Comparison of ENCODE assay signal across 8 cellular contexts in genomic region chr12:47032644-47033043, GRCh38. TPM values are rescaled to one million over a fixed set of nuclear protein-coding genes. Genes with fewer than 3 reads are reported as not detected.
DNase-seq lines count a peak whose midpoint lies in the region; ATAC-seq, FAIRE-seq and TF ChIP-seq lines count a peak whose summit lies in the region.

No MANE protein-coding gene starts in this region.

- H3K36me3 ChIP-seq in adipocyte (ENCODE audit: control insufficient read depth, insufficient read depth, low read length, severe bottlenecking) = no peaks in the 10 kb centered on the region

- peak in 1 of 2 experiments; percentile 85 for DNase-seq in A549 (ENCODE audit: low read depth in 1 of 2, low spot score in 1 of 2)
- DNase-seq in GM04504 (ENCODE audit: low read depth) = peak; percentile 40
- DNase-seq in NCI-H146 treated with DMSO at 0.1 percent for 48 hours (lab: John Stamatoyannopoulos, UW; ENCODE audit: unreplicated experiment) = peak; percentile 21
- DNase-seq in adipocyte (ENCODE audit: low read depth) = peak; percentile 84
- DNase-seq in right cardiac atrium = no peak
- DNase-seq in smooth muscle cell of the brain vasculature (ENCODE audit: low read depth, low spot score) = peak; percentile 39
- DNase-seq in NCI-H2107 treated with DMSO at 0.1 percent for 48 hours (lab: John Stamatoyannopoulos, UW; ENCODE audit: unreplicated experiment) = no peak

- POLR2A ChIA-PET in A549 (lab: Yijun Ruan, JAX) = interaction anchor here (0.7 to 1.8 kb wide), 10 partner anchors 38 to 673 kb away, joined by 3 to 18 read pairs (median 4); partner anchors contain the start of genes AMIGO2, PCED1B and RPAP3

- TF ChIP-seq EP300 in A549 (IDR thresholded peaks at IDR 0.05) = no peak

- TF ChIP-seq CTCF in A549 (IDR thresholded peaks at IDR 0.05) = peak; percentile 93

- intact Hi-C loops in right cardiac atrium (cut with DNase I) = loop anchor here (5.0 to 10.0 kb wide), 5 partner anchors 272 to 652 kb away; no protein-coding TSS in a partner anchor

- H3K9me3 ChIP-seq in A549 (peaks cover 4% of the 10 kb centered on the region; the same call in 1 of the 3 replicates), adipocyte (ENCODE audit: control insufficient read depth, low read length) (no peaks in the 10 kb centered on the region), right cardiac atrium (ENCODE audit: control insufficient read depth, low read length) (no peaks in the 10 kb centered on the region)

- H3K27ac ChIP-seq in A549 = peak overlapping the region; percentile 88 to 93
- H3K27ac ChIP-seq in right cardiac atrium (ENCODE audit: low read length) = no peak overlapping the region

- H3K4me3 ChIP-seq in A549 = no peak overlapping the region
- H3K4me3 ChIP-seq in adipocyte (ENCODE audit: low read length) = peak overlapping the region; percentile 41
- H3K4me3 ChIP-seq in right cardiac atrium (ENCODE audit: low read length) = no peak overlapping the region

- FAIRE-seq in A549 (lab: Jason Lieb, UNC) = peak; percentile 59

- 0% methylated on average over 1 of the region's 1 CpG for WGBS in A549 (ENCODE audit: missing lambda C conversion rate)
- 8% methylated on average over 1 of the region's 1 CpG for WGBS in right cardiac atrium

- H3K4me1 ChIP-seq in A549 = peaks cover 50% of the 10 kb centered on the region
- peaks cover 10% of the 10 kb centered on the region for H3K4me1 ChIP-seq in adipocyte (ENCODE audit: control insufficient read depth, insufficient read depth, low read length)
- H3K4me1 ChIP-seq in right cardiac atrium (ENCODE audit: control insufficient read depth, insufficient read depth, low read length) = no peaks in the 10 kb centered on the region

- ATAC-seq in A549 (peak; percentile 59 to 80; a peak in 4 of 6 replicates), right cardiac atrium (peak; percentile 78 to 81), HG03095 (IDR thresholded peaks at IDR 0.05; ENCODE audit: unreplicated experiment) (no peak)

- H3K27me3 ChIP-seq in adipocyte (replicated peaks; ENCODE audit: control insufficient read depth, insufficient read depth, low read length) (no peaks in the 10 kb centered on the region), right cardiac atrium (ENCODE audit: control insufficient read depth, insufficient read depth) (no peaks in the 10 kb centered on the region)

- CTCF ChIA-PET in A549 (lab: Yijun Ruan, JAX) = interaction anchor here (0.7 to 6.3 kb wide), 63 partner anchors 9 to 1047 kb away, joined by 3 to 93 read pairs (median 4); partner anchors contain the start of genes AMIGO2 and PCED1B

- TF ChIP-seq RAD21 in A549 (conservative IDR thresholded peaks at IDR 0.05 in 1 of 2, IDR thresholded peaks at IDR 0.05 in 1 of 2) = peak; percentile 92 to 97

- peak overlapping the region; percentile 65 for H3K4me2 ChIP-seq in A549

- peak overlapping the region; percentile 64 for H3K9ac ChIP-seq in adipocyte (ENCODE audit: low read length)

- no peak for TF ChIP-seq POLR2A in A549 (IDR thresholded peaks at IDR 0.05; ENCODE audit: low read length)

TF ChIP-seq in A549, 52 proteins besides CTCF, POLR2A, EP300 and RAD21:
- TF ChIP-seq SMC3 (IDR thresholded peaks at IDR 0.05) = peak; percentile 94
- no peak for TF ChIP-seq FOSB (CRISPR knock-in tag; IDR thresholded peaks at IDR 0.05)

RNA-seq across cellular contexts. Expression of gene PCED1B, which starts 46.8 kb away (rescaled TPM):
- polyA plus RNA-seq in A549 (2011; rRNA removed) (74.6 and 92.2 TPM in 2 replicates), A549 (2017; fragmentation: RNase III; extraction: RNeasy Plus Mini Kit Qiagen cat#74134 plus additional on column Dnase treatment) (92.7 to 122 TPM (median 108 TPM) in 3 replicates), right cardiac atrium (1.3 TPM)
- 104 and 133 TPM in 2 replicates for polyA plus RNA-seq in A549 (2012; cell fraction: cytosol; rRNA removed)
- 247 TPM in 2 replicates for polyA plus RNA-seq in A549 (2012; cell fraction: nucleus; rRNA removed)
- 75.0 and 84.8 TPM in 2 replicates for polyA minus RNA-seq in A549 (2011; rRNA and poly(A)+ RNA removed)
- total RNA-seq in right cardiac atrium = 1 to 10 TPM; 1.3 to 2.3 (median 1.7) TPM

RNA-seq across cellular contexts. Expression of gene AMIGO2, which starts 47.1 kb away (rescaled TPM):
- polyA plus RNA-seq in A549 (2011; rRNA removed) (636 and 690 TPM in 2 replicates), A549 (2017; fragmentation: RNase III; extraction: RNeasy Plus Mini Kit Qiagen cat#74134 plus additional on column Dnase treatment) (196 to 288 TPM (median 273 TPM) in 3 replicates), right cardiac atrium (5.2 TPM)
- 131 and 181 TPM in 2 replicates for polyA plus RNA-seq in A549 (2012; cell fraction: cytosol; rRNA removed)
- polyA plus RNA-seq in A549 (2012; cell fraction: nucleus; rRNA removed) = 104 and 164 TPM in 2 replicates
- polyA minus RNA-seq in A549 (2011; rRNA and poly(A)+ RNA removed) = 293 and 311 TPM in 2 replicates
- 1 to 10 TPM; 5.4 to 8.7 (median 6.9) TPM for total RNA-seq in right cardiac atrium

Comparison
In these comparisons a context has a peak if more than half of its experiments do, and no peak if none do; other contexts are left out.
1. DNase-seq: peak in GM04504 (single experiment), NCI-H146 treated with DMSO at 0.1 percent for 48 hours (single experiment), adipocyte (single experiment) and smooth muscle cell of the brain vasculature (single experiment); none in right cardiac atrium (0 of 3) and NCI-H2107 treated with DMSO at 0.1 percent for 48 hours (single experiment).
2. RNA of gene PCED1B, which starts 46.8 kb away (polyA plus RNA-seq): 74.6 to 247 TPM in A549; 1.3 TPM in right cardiac atrium (single experiment); every median in the first group is over 10 times any median in the second.
3. RNA of gene AMIGO2, which starts 47.1 kb away (polyA plus RNA-seq): 104 to 690 TPM in A549; 5.2 TPM in right cardiac atrium (single experiment); every median in the first group is over 10 times any median in the second.